Comparison of ENCODE assay signal across 1 cellular context in genomic region chr3:15647629-15648167, GRCh38.
TF ChIP-seq lines count a peak whose summit lies in the region.

No MANE protein-coding gene starts in this region.

TF ChIP-seq in GM12878, 131 proteins besides CTCF, POLR2A, EP300 and RAD21 (continued from another document):
- TF ChIP-seq ZBTB11 (CRISPR knock-in tag; IDR thresholded peaks at IDR 0.05) = no peak
